ENCODE assay signal across 8 cellular contexts in genomic region chr19:55087542-55087935, GRCh38. TPM values are rescaled to one million over a fixed set of nuclear protein-coding genes. Genes with fewer than 3 reads are reported as not detected.
DNase-seq lines count a peak whose midpoint lies in the region; ATAC-seq and TF ChIP-seq lines count a peak whose summit lies in the region.

No MANE protein-coding gene starts in this region.

- H4K20me1 ChIP-seq in PC-3 (ENCODE audit: low read length), result no peaks in the 10 kb centered on the region
- peaks cover 2% of the 10 kb centered on the region for H4K20me1 ChIP-seq in fibroblast of lung (ENCODE audit: control insufficient read depth, extremely low read depth, insufficient read depth, low read length)
- no peaks in the 10 kb centered on the region for H4K20me1 ChIP-seq in neural cell (ENCODE audit: insufficient read depth)

- H2AFZ ChIP-seq in PC-3 (ENCODE audit: low read length) (no peak overlapping the region), fibroblast of lung (ENCODE audit: low read length) (no peak overlapping the region), neural cell (ENCODE audit: low read depth, low read length) (peak overlapping the region; percentile 40)

- no peaks in the 10 kb centered on the region for H3F3A ChIP-seq in PC-3 (ENCODE audit: low read length, unreplicated experiment)
- H3F3A ChIP-seq in neural cell (ENCODE audit: insufficient read depth, low read length, poor library complexity, severe bottlenecking), result no peaks in the 10 kb centered on the region

- TF ChIP-seq RAD21 in neural cell (conservative IDR thresholded peaks at IDR 0.05), result no peak

- TSS peak; percentile 52 for BruUV-seq in PC-3 (replicated peaks; lab: Mats Ljungman, UMichigan)

- H3K4me2 ChIP-seq in PC-3 (ENCODE audit: low read length) (no peak overlapping the region), fibroblast of lung (ENCODE audit: extremely low read depth, insufficient read depth, low read length) (peak overlapping the region; percentile 73), neural cell (ENCODE audit: low read length) (peak overlapping the region; percentile 63)

- no peaks in the 10 kb centered on the region for H3K9me2 ChIP-seq in PC-3 (replicated peaks; ENCODE audit: low read length)
- H3K9me2 ChIP-seq in neural cell (ENCODE audit: insufficient read depth, low read length), result no peaks in the 10 kb centered on the region

- CTCF ChIA-PET in PC-3 (lab: Charles Lee), result no interaction called here

- H3K9me3 ChIP-seq in PC-3 (ENCODE audit: low read length) (no peaks in the 10 kb centered on the region), fibroblast of lung (ENCODE audit: control insufficient read depth, insufficient read depth, low read depth, low read length) (no peaks in the 10 kb centered on the region), neural cell (ENCODE audit: low read length) (no peaks in the 10 kb centered on the region)

- H3K4me1 ChIP-seq in PC-3 (ENCODE audit: insufficient read depth, low read length) (no peaks in the 10 kb centered on the region), fibroblast of lung (ENCODE audit: control insufficient read depth, extremely low read depth, insufficient read depth, low read length) (peaks cover 9% of the 10 kb centered on the region)

- H3K36me3 ChIP-seq in PC-3 (ENCODE audit: low read depth, low read length) (peaks cover 16% of the 10 kb centered on the region; the same call in 1 of the 2 replicates), fibroblast of lung (ENCODE audit: control insufficient read depth, insufficient read depth, low read length) (peaks cover 14% of the 10 kb centered on the region), neural cell (ENCODE audit: insufficient read depth, low read length) (no peaks in the 10 kb centered on the region)

- H3K9ac ChIP-seq in PC-3 (ENCODE audit: low read length), result no peak overlapping the region
- no peak overlapping the region for H3K9ac ChIP-seq in fibroblast of lung (ENCODE audit: insufficient read depth, low read length)
- peak overlapping the region; percentile 78 for H3K9ac ChIP-seq in neural cell (ENCODE audit: low read length)

- H3K27me3 ChIP-seq in PC-3 (ENCODE audit: low read length) (no peaks in the 10 kb centered on the region), fibroblast of lung (ENCODE audit: control insufficient read depth, insufficient read depth, low read length) (peaks cover 22% of the 10 kb centered on the region), neural cell (ENCODE audit: insufficient read depth, low read depth, low read length) (peaks cover 3% of the 10 kb centered on the region)

- H3K4me3 ChIP-seq in AG10803 (ENCODE audit: low read length) (peak overlapping the region; percentile 66), PC-3 (ENCODE audit: low read length) (no peak overlapping the region), fibroblast of lung (replicated peaks in 1 of 4; ENCODE audit: control extremely low read depth in 1 of 4, insufficient read depth in 1 of 4, low read depth in 3 of 4, low read length in 4 of 4) (peak overlapping the region; percentile 53 to 62 (median 59)), neural cell (ENCODE audit: low read length) (peak overlapping the region; percentile 90)

- TF ChIP-seq CTCF in AG10803 (conservative IDR thresholded peaks at IDR 0.05; ENCODE audit: low read length) (no peak), PC-3 (conservative IDR thresholded peaks at IDR 0.05; ENCODE audit: low read depth, low read length) (no peak), fibroblast of lung (conservative IDR thresholded peaks at IDR 0.05 in 1 of 2, IDR thresholded peaks at IDR 0.05 in 1 of 2; ENCODE audit: low read depth in 1 of 2, low read length in 2 of 2) (no peak), neural cell (IDR thresholded peaks at IDR 0.05; ENCODE audit: poor library complexity, severe bottlenecking) (no peak)

- intact Hi-C loops in PC-3 (cut with micrococcal nuclease), result no loop called here

- ATAC-seq in PC-3 (no peak), GM21515 (IDR thresholded peaks at IDR 0.05; ENCODE audit: unreplicated experiment) (no peak), HG02588 (IDR thresholded peaks at IDR 0.05; ENCODE audit: unreplicated experiment) (no peak)

- POLR2A ChIA-PET in PC-3 (lab: Charles Lee; ENCODE audit: unreplicated experiment), result no interaction called here

- H3K79me2 ChIP-seq in PC-3 (ENCODE audit: low read length), result no peaks in the 10 kb centered on the region
- H3K79me2 ChIP-seq in fibroblast of lung (ENCODE audit: control insufficient read depth, insufficient read depth, low read length), result no peaks in the 10 kb centered on the region
- peaks cover 3% of the 10 kb centered on the region for H3K79me2 ChIP-seq in neural cell (replicated peaks; ENCODE audit: insufficient read depth, low read length)

- TF ChIP-seq EP300 in neural cell (conservative IDR thresholded peaks at IDR 0.05; ENCODE audit: poor library complexity, severe bottlenecking), result no peak

- DNase-seq in AG10803 (ENCODE audit: low read depth) (peak; percentile 26), PC-3 (no peak), fibroblast of lung (ENCODE audit: low read depth in 2 of 2) (peak; percentile 16 to 19), COLO829 (ENCODE audit: low spot score) (no peak)
- no peak for DNase-seq in stimulated activated CD8-positive, alpha-beta memory T cell treated with anti-CD3 and anti-CD28 coated beads, Interleukin-4, amount 100 ng/mL, for 48 hours

- H3K27ac ChIP-seq in PC-3 (ENCODE audit: low read length), result no peak overlapping the region
- H3K27ac ChIP-seq in fibroblast of lung (ENCODE audit: insufficient read depth, low read length), result no peak overlapping the region
- H3K27ac ChIP-seq in neural cell (ENCODE audit: low read length), result peak overlapping the region; percentile 74

TF ChIP-seq in neural cell, 6 proteins besides CTCF, POLR2A, EP300 and RAD21:
- TF ChIP-seq POLR2AphosphoS5 (IDR thresholded peaks at IDR 0.05) (no peak), EZH2 (IDR thresholded peaks at IDR 0.05; ENCODE audit: borderline replicate concordance, insufficient read depth, low read length, poor library complexity, severe bottlenecking) (no peak), REST (IDR thresholded peaks at IDR 0.05; ENCODE audit: borderline replicate concordance) (no peak), TAF1 (IDR thresholded peaks at IDR 0.05; ENCODE audit: low read depth) (no peak), SMC3 (conservative IDR thresholded peaks at IDR 0.05; ENCODE audit: poor library complexity) (no peak), MXI1 (conservative IDR thresholded peaks at IDR 0.05; ENCODE audit: poor library complexity, severe bottlenecking) (no peak)

RNA-seq across cellular contexts. Expression of gene EPS8L1, which starts 11.9 kb away (rescaled TPM):
- 75.3 and 75.8 TPM in 2 replicates for total RNA-seq in PC-3 (2014; rRNA removed)
- 0.17 and 0.51 TPM in 2 replicates for total RNA-seq in fibroblast of lung
- 1.9 and 2.2 TPM in 2 replicates for polyA plus RNA-seq in fibroblast of lung
- polyA plus RNA-seq in fibroblast of lung (2012), result 3.4 and 3.9 TPM in 2 replicates
- polyA minus RNA-seq in fibroblast of lung (ENCODE audit: low replicate concordance), result 0.79 and 1.3 TPM in 2 replicates
- polyA plus RNA-seq in neural cell, result 25.5 and 28.0 TPM in 2 replicates
- polyA minus RNA-seq in neural cell, result 3.2 and 7.8 TPM in 2 replicates

RNA-seq across cellular contexts. Expression of gene RDH13, which starts 24.6 kb away (rescaled TPM):
- total RNA-seq in PC-3 (2014; rRNA removed) (80.4 and 85.7 TPM in 2 replicates), fibroblast of lung (6.9 and 8.5 TPM in 2 replicates)
- polyA plus RNA-seq in fibroblast of lung (2.7 and 5.6 TPM in 2 replicates), neural cell (9.8 and 14.2 TPM in 2 replicates)
- 3.4 and 6.2 TPM in 2 replicates for polyA plus RNA-seq in fibroblast of lung (2012)
- polyA minus RNA-seq in fibroblast of lung (ENCODE audit: low replicate concordance) (12.2 and 12.3 TPM in 2 replicates), neural cell (20.0 and 21.1 TPM in 2 replicates)

RNA-seq across cellular contexts. Expression of gene PPP1R12C, which starts 29.9 kb away (rescaled TPM):
- total RNA-seq in PC-3 (2014; rRNA removed), result 136 and 180 TPM in 2 replicates
- 25.2 and 32.9 TPM in 2 replicates for total RNA-seq in fibroblast of lung
- polyA plus RNA-seq in fibroblast of lung, result 26.0 and 27.6 TPM in 2 replicates
- polyA plus RNA-seq in fibroblast of lung (2012), result 58.8 and 65.4 TPM in 2 replicates
- polyA minus RNA-seq in fibroblast of lung (ENCODE audit: low replicate concordance), result 27.4 and 31.8 TPM in 2 replicates
- polyA plus RNA-seq in neural cell, result 109 and 137 TPM in 2 replicates
- polyA minus RNA-seq in neural cell, result 35.5 and 35.8 TPM in 2 replicates

RNA-seq across cellular contexts. Expression of gene GP6, which starts 49.5 kb away (rescaled TPM):
- total RNA-seq in PC-3 (2014; rRNA removed), result 0.58 TPM in 1 of 2 replicates, not detected in the other
- not detected in 2 replicates for total RNA-seq in fibroblast of lung
- 0.03 TPM in 1 of 2 replicates, not detected in the other for polyA plus RNA-seq in fibroblast of lung
- polyA plus RNA-seq in fibroblast of lung (2012), result not detected in 2 replicates
- not detected in 2 replicates for polyA minus RNA-seq in fibroblast of lung (ENCODE audit: low replicate concordance)
- 0.31 TPM in 1 of 2 replicates, not detected in the other for polyA plus RNA-seq in neural cell
- not detected in 2 replicates for polyA minus RNA-seq in neural cell

Comparison
In these comparisons a context has a peak if more than half of its experiments do, and no peak if none do; other contexts are left out.
1. DNase-seq: peak in AG10803 (single experiment) and fibroblast of lung (2 of 2); none in PC-3 (single experiment), COLO829 (single experiment) and stimulated activated CD8-positive, alpha-beta memory T cell treated with anti-CD3 and anti-CD28 coated beads, Interleukin-4, amount 100 ng/mL, for 48 hours (single experiment).
2. RNA of gene EPS8L1, which starts 11.9 kb away (total RNA-seq): 75.3 to 75.8 TPM in PC-3; 0.17 to 0.51 TPM in fibroblast of lung; every median in the first group is over 10 times any median in the second.